In genomic region chrX:135003876-135004623, GRCh38 we compare ENCODE assay signal across 8 cellular contexts. TPM values are rescaled to one million over a fixed set of nuclear protein-coding genes. Genes with fewer than 3 reads are reported as not detected.
DNase-seq lines count a peak whose midpoint lies in the region; ATAC-seq and TF ChIP-seq lines count a peak whose summit lies in the region.

No MANE protein-coding gene starts in this region.

- intact Hi-C loops in CD8-positive, alpha-beta T cell (cut with DNase I, micrococcal nuclease): loop anchor here in 1 of 2 experiments (1.0 to 5.0 kb wide), 3 partner anchors 48 to 518 kb away; partner anchors contain the start of genes INTS6L and RTL8A

- ATAC-seq in CD8-positive, alpha-beta T cell: peak; percentile 98
- peak; percentile 95 for ATAC-seq in GM21367 (IDR thresholded peaks at IDR 0.05; ENCODE audit: unreplicated experiment)

- 4 to 30% methylated on average over 2 to 33 of the region's 35 CpGs for WGBS in endodermal cell (ENCODE audit: insufficient coverage in 1 of 2, insufficient read length in 1 of 2), 2 experiments

- no peak for TF ChIP-seq CTCF in CD8-positive, alpha-beta T cell (IDR thresholded peaks at IDR 0.05)
- no peak for TF ChIP-seq CTCF in endodermal cell (conservative IDR thresholded peaks at IDR 0.05)

- peaks cover 9% of the 10 kb centered on the region for H3K4me1 ChIP-seq in CD8-positive, alpha-beta T cell (ENCODE audit: insufficient read depth, low read length)
- H3K4me1 ChIP-seq in endodermal cell (ENCODE audit: control insufficient read depth, insufficient read depth, low read length): no peaks in the 10 kb centered on the region

- H3K36me3 Mint-ChIP-seq in CD8-positive, alpha-beta T cell: no peaks in the 10 kb centered on the region
- H3K36me3 Mint-ChIP-seq in endodermal cell (ENCODE audit: low read depth): no peaks in the 10 kb centered on the region

- CTCF ChIA-PET in CD8-positive, alpha-beta T cell (lab: Charles Lee): interaction anchor here (0.9 kb wide), 1 partner anchor 108 kb away, joined by 3 read pairs; no protein-coding TSS in a partner anchor

- H3K27me3 ChIP-seq in CD8-positive, alpha-beta T cell (ENCODE audit: insufficient read depth, low read length): no peaks in the 10 kb centered on the region
- H3K27me3 ChIP-seq in endodermal cell (ENCODE audit: control insufficient read depth, insufficient read depth, low read length, poor library complexity, severe bottlenecking): no peaks in the 10 kb centered on the region

- peaks cover 12% of the 10 kb centered on the region for H3K4me1 Mint-ChIP-seq in CD8-positive, alpha-beta T cell (ENCODE audit: low read depth)
- no peaks in the 10 kb centered on the region for H3K4me1 Mint-ChIP-seq in endodermal cell

- peak overlapping the region; percentile 91 for H3K27ac Mint-ChIP-seq in CD8-positive, alpha-beta T cell
- H3K27ac Mint-ChIP-seq in endodermal cell: peak overlapping the region; percentile 95

- H3K27me3 Mint-ChIP-seq in CD8-positive, alpha-beta T cell (ENCODE audit: low read depth): no peaks in the 10 kb centered on the region
- H3K27me3 Mint-ChIP-seq in endodermal cell (ENCODE audit: insufficient read depth): no peaks in the 10 kb centered on the region

- H3K27ac ChIP-seq in CD8-positive, alpha-beta T cell (ENCODE audit: low read depth, low read length): peak overlapping the region; percentile 38
- H3K27ac ChIP-seq in endodermal cell (ENCODE audit: low read depth, low read length): no peak overlapping the region

- peak overlapping the region; percentile 88 for H3K4me3 Mint-ChIP-seq in CD8-positive, alpha-beta T cell
- H3K4me3 Mint-ChIP-seq in endodermal cell: peak overlapping the region; percentile 61

- H3K9me3 ChIP-seq in CD8-positive, alpha-beta T cell (ENCODE audit: low read length): no peaks in the 10 kb centered on the region
- no peaks in the 10 kb centered on the region for H3K9me3 ChIP-seq in endodermal cell (ENCODE audit: control insufficient read depth, low read length)

- peak; percentile 72 to 91 (median 83) for DNase-seq in CD8-positive, alpha-beta T cell
- DNase-seq in HT1080 (ENCODE audit: low read depth) (peak; percentile 85), NOMO-1 (lab: John Stamatoyannopoulos, UW; ENCODE audit: unreplicated experiment in 2 of 2) (peak; percentile 65 to 82), endodermal cell (peak; percentile 95), mesenteric fat pad (ENCODE audit: low spot score) (peak; percentile 96)
- DNase-seq in activated CD8-positive, alpha-beta memory T cell treated with anti-CD3 and anti-CD28 coated beads, Interleukin-2, amount 50 U/mL, for 24 hours (ENCODE audit: extremely low read depth): peak; percentile 66
- peak; percentile 74 for DNase-seq in stimulated activated CD8-positive, alpha-beta memory T cell treated with anti-CD3 and anti-CD28 coated beads, Interleukin-12 subunit alpha, Interleukin-12 subunit beta, amount 100 ng/mL, for 4 hours (ENCODE audit: low read depth)

- POLR2A ChIA-PET in CD8-positive, alpha-beta T cell (lab: Charles Lee): no interaction called here

- no peaks in the 10 kb centered on the region for H3K36me3 ChIP-seq in CD8-positive, alpha-beta T cell (ENCODE audit: insufficient read depth, low read length)
- no peaks in the 10 kb centered on the region for H3K36me3 ChIP-seq in endodermal cell (ENCODE audit: control insufficient read depth, insufficient read depth, low read length)

- H3K9me3 Mint-ChIP-seq in CD8-positive, alpha-beta T cell: no peaks in the 10 kb centered on the region
- H3K9me3 Mint-ChIP-seq in endodermal cell: peaks cover 35% of the 10 kb centered on the region

- H3K4me3 ChIP-seq in CD8-positive, alpha-beta T cell (ENCODE audit: low read depth, low read length): peak overlapping the region; percentile 57
- peak overlapping the region; percentile 75 for H3K4me3 ChIP-seq in endodermal cell (ENCODE audit: low read length)

- H3K9ac ChIP-seq in endodermal cell (ENCODE audit: extremely low read depth, low read length, poor library complexity, severe bottlenecking): peak overlapping the region; percentile 54

RNA-seq across cellular contexts. Expression of gene SMIM10, which starts 13.3 kb away (rescaled TPM):
- total RNA-seq in CD8-positive, alpha-beta T cell: not detected
- total RNA-seq in HT1080 (2014; rRNA removed; shearing (Covaris generic)): not detected in 2 replicates
- 0.05 TPM in 1 of 2 replicates, not detected in the other for polyA plus RNA-seq in HT1080 (2015; cell fraction: cytosol; rRNA removed)
- polyA plus RNA-seq in HT1080 (2015; cell fraction: nucleus; rRNA removed): not detected in 2 replicates
- total RNA-seq in endodermal cell (1 to 10 TPM; 1.2 to 2.7 TPM), mesenteric fat pad (4.5 TPM)
- polyA plus RNA-seq in endodermal cell (2013, experiment 1 of 2): 0.46 TPM
- polyA plus RNA-seq in endodermal cell (2013, experiment 2 of 2): 0.46 TPM

RNA-seq across cellular contexts. Expression of gene RTL8B, which starts 18.3 kb away (rescaled TPM):
- total RNA-seq in CD8-positive, alpha-beta T cell: not detected
- total RNA-seq in HT1080 (2014; rRNA removed; shearing (Covaris generic)): not detected in 2 replicates
- not detected in 2 replicates for polyA plus RNA-seq in HT1080 (2015; cell fraction: cytosol; rRNA removed)
- not detected in 2 replicates for polyA plus RNA-seq in HT1080 (2015; cell fraction: nucleus; rRNA removed)
- total RNA-seq in endodermal cell (1 to 10 TPM; 8.6 to 8.8 TPM), mesenteric fat pad (13.5 TPM)
- polyA plus RNA-seq in endodermal cell (2013, experiment 1 of 2): 16.7 TPM
- 14.4 TPM for polyA plus RNA-seq in endodermal cell (2013, experiment 2 of 2)

RNA-seq across cellular contexts. Expression of gene RTL8C, which starts 28.1 kb away (rescaled TPM):
- total RNA-seq in CD8-positive, alpha-beta T cell: 1 to 10 TPM; 5.1 to 7.5 TPM
- 24.3 and 54.0 TPM in 2 replicates for total RNA-seq in HT1080 (2014; rRNA removed; shearing (Covaris generic))
- 110 and 113 TPM in 2 replicates for polyA plus RNA-seq in HT1080 (2015; cell fraction: cytosol; rRNA removed)
- polyA plus RNA-seq in HT1080 (2015; cell fraction: nucleus; rRNA removed): 60.9 and 80.6 TPM in 2 replicates
- total RNA-seq in endodermal cell (100 to 1,000 TPM in 1 of 2 donors, 10 to 100 TPM in 1; 88.1 to 107 TPM), mesenteric fat pad (143 TPM)
- 121 TPM for polyA plus RNA-seq in endodermal cell (2013, experiment 1 of 2)
- polyA plus RNA-seq in endodermal cell (2013, experiment 2 of 2): 103 TPM

RNA-seq across cellular contexts. Expression of gene RTL8A, which starts 47.9 kb away (rescaled TPM):
- 1 to 10 TPM; 8.7 to 9.3 TPM for total RNA-seq in CD8-positive, alpha-beta T cell
- 14.2 and 31.6 TPM in 2 replicates for total RNA-seq in HT1080 (2014; rRNA removed; shearing (Covaris generic))
- polyA plus RNA-seq in HT1080 (2015; cell fraction: cytosol; rRNA removed): 116 and 118 TPM in 2 replicates
- polyA plus RNA-seq in HT1080 (2015; cell fraction: nucleus; rRNA removed): 40.2 and 50.8 TPM in 2 replicates
- total RNA-seq in endodermal cell (10 to 100 TPM; 33.6 to 42.3 TPM), mesenteric fat pad (39.5 TPM)
- 83.7 TPM for polyA plus RNA-seq in endodermal cell (2013, experiment 1 of 2)
- polyA plus RNA-seq in endodermal cell (2013, experiment 2 of 2): 80.1 TPM
